Comparison of ENCODE assay signal across 12 cellular contexts in the genomic region with DNA sequence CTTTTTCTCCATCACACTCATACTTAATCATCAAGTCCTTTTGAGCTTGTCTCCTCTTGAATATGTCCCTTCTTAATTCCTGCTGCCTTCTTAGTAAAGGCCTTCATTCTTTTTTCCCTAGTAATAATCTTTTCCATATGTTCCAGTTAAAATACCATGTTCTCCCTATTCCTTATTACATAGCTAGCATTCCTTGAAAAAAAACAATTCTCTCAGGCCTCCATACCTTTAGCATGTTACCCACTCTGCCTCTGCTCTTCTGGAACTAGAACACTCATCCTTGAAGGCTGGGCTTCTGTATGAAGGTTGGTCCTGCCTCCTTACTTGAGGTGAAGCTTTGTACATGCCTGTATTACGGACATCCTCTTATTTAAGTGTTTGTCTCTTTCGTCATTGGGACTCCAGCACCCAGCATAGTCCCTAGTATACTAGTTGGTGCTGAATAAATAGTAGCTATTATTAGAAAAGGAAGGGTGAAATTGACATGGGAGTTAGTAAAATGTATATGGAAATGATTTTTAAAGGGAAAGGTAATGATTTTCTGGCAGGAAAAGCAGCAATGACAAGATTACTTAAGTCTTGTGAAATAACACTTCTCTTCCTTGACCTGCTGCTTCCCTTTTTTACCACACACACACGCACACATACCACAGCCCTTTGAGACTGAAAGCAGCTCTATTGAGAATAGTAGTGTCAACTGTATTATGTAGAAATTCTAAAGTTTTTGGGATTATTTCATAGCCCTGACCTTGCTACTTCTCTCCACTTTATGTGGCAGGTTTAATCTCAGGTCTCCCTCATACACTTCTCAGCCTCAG. TPM values are rescaled to one million over a fixed set of nuclear protein-coding genes. Genes with fewer than 3 reads are reported as not detected.
DNase-seq lines count a peak whose midpoint lies in the region; ATAC-seq and TF ChIP-seq lines count a peak whose summit lies in the region.
"Had no signal": no experiment of that assay in that cellular context is flagged by ENCODE, and none has a peak within 500 bp of the region (broad histone marks: within the 10 kb centered on the region; RNA-seq: fewer than 3 reads in every experiment).

No MANE protein-coding gene starts in this region.

- no peak for DNase-seq in CD8-positive, alpha-beta T cell
- DNase-seq in NB4 (ENCODE audit: low read depth) (peak; percentile 87), LoVo (ENCODE audit: low spot score) (no peak), MM.1S (no peak), islet precursor cell (no peak), glomerular visceral epithelial cell (ENCODE audit: extremely low spot score) (no peak)
- DNase-seq: central memory CD4-positive, alpha-beta T cell; NCI-H446 treated with DMSO at 0.1 percent for 48 hours; pancreas had no signal

- TF ChIP-seq CTCF in CD8-positive, alpha-beta T cell (IDR thresholded peaks at IDR 0.05) = no peak
- TF ChIP-seq CTCF in NB4 (IDR thresholded peaks at IDR 0.05; ENCODE audit: low read depth, low read length) (no peak), MM.1S (IDR thresholded peaks at IDR 0.05; ENCODE audit: low read length) (no peak)

- H3K27me3 ChIP-seq in CD8-positive, alpha-beta T cell (ENCODE audit: insufficient read depth, low read length) = no peaks in the 10 kb centered on the region
- H3K27me3 ChIP-seq in esophagus (ENCODE audit: control insufficient read depth in 1 of 2, insufficient read depth in 2 of 2, low read length in 2 of 2) = no peaks in the 10 kb centered on the region
- no peaks in the 10 kb centered on the region for H3K27me3 ChIP-seq in muscle layer of duodenum (ENCODE audit: low read depth, low read length)
- no peaks in the 10 kb centered on the region for H3K27me3 ChIP-seq in MM.1S (replicated peaks; ENCODE audit: insufficient read depth, low read length)
- H3K27me3 ChIP-seq: pancreas had no signal

- H3K79me2 ChIP-seq in MM.1S (ENCODE audit: low read length) = no peaks in the 10 kb centered on the region

- intact Hi-C loops in CD8-positive, alpha-beta T cell (cut with DNase I, micrococcal nuclease) = no loop called here

- H3K9me3 ChIP-seq in CD8-positive, alpha-beta T cell (ENCODE audit: low read length) = no peaks in the 10 kb centered on the region
- H3K9me3 ChIP-seq in esophagus (ENCODE audit: control insufficient read depth in 2 of 2, insufficient read depth in 1 of 2, low read depth in 1 of 2, low read length in 1 of 2) (no peaks in the 10 kb centered on the region), muscle layer of duodenum (ENCODE audit: control insufficient read depth in 1 of 2, low read length in 2 of 2) (no peaks in the 10 kb centered on the region), MM.1S (replicated peaks; ENCODE audit: insufficient read depth, low read length) (no peaks in the 10 kb centered on the region)
- H3K9me3 ChIP-seq: pancreas had no signal

- CTCF ChIA-PET in CD8-positive, alpha-beta T cell (lab: Charles Lee) = no interaction called here

- H3F3A ChIP-seq in MM.1S (ENCODE audit: insufficient read depth, low read length) = no peaks in the 10 kb centered on the region

- ATAC-seq in CD8-positive, alpha-beta T cell = no peak
- ATAC-seq: T-cell had no signal

- H3K4me2 ChIP-seq in MM.1S (ENCODE audit: low read depth, low read length) = no peak overlapping the region

- H2AFZ ChIP-seq in MM.1S (ENCODE audit: low read length) = no peak overlapping the region

- no peak for TF ChIP-seq POLR2A in NB4 (IDR thresholded peaks at IDR 0.05; ENCODE audit: extremely low read depth, insufficient read length)

- H3K27ac ChIP-seq in CD8-positive, alpha-beta T cell (ENCODE audit: low read depth, low read length) = no peak overlapping the region
- H3K27ac ChIP-seq in esophagus (ENCODE audit: low read depth in 2 of 2, low read length in 1 of 2) (peak overlapping the region; percentile 25 to 69), muscle layer of duodenum (ENCODE audit: low read length) (no peak overlapping the region), MM.1S (ENCODE audit: low read length) (no peak overlapping the region)
- H3K27ac ChIP-seq: pancreas had no signal

- no peaks in the 10 kb centered on the region for H3K9me3 Mint-ChIP-seq in CD8-positive, alpha-beta T cell
- H3K9me3 Mint-ChIP-seq: T-cell had no signal

- H3K4me3 ChIP-seq in CD8-positive, alpha-beta T cell (ENCODE audit: low read depth, low read length) = no peak overlapping the region
- no peak overlapping the region for H3K4me3 ChIP-seq in NB4 (ENCODE audit: low read depth, low read length)
- no peak overlapping the region for H3K4me3 ChIP-seq in esophagus (ENCODE audit: low read depth in 1 of 2, low read length in 2 of 2)
- H3K4me3 ChIP-seq in muscle layer of duodenum (ENCODE audit: low read depth in 1 of 2, low read length in 2 of 2) = peak overlapping the region; percentile 4 to 21
- no peak overlapping the region for H3K4me3 ChIP-seq in MM.1S (ENCODE audit: low read length)
- H3K4me3 ChIP-seq: pancreas had no signal

- no peak overlapping the region for H3K4me3 Mint-ChIP-seq in CD8-positive, alpha-beta T cell
- H3K4me3 Mint-ChIP-seq: T-cell had no signal

- H3K9me2 ChIP-seq in MM.1S (replicated peaks; ENCODE audit: insufficient read depth, low read length) = no peaks in the 10 kb centered on the region

- H3K9ac ChIP-seq in MM.1S (ENCODE audit: low read length) = no peak overlapping the region

- POLR2A ChIA-PET in CD8-positive, alpha-beta T cell (lab: Charles Lee) = no interaction called here

- H3K36me3 Mint-ChIP-seq in CD8-positive, alpha-beta T cell = peaks cover 54% of the 10 kb centered on the region

- H3K27me3 Mint-ChIP-seq in CD8-positive, alpha-beta T cell (ENCODE audit: low read depth) = no peaks in the 10 kb centered on the region
- H3K27me3 Mint-ChIP-seq: T-cell had no signal

- peak overlapping the region; percentile 10 for H3K27ac Mint-ChIP-seq in CD8-positive, alpha-beta T cell

- peaks cover 15% of the 10 kb centered on the region for H3K36me3 ChIP-seq in CD8-positive, alpha-beta T cell (ENCODE audit: insufficient read depth, low read length)
- H3K36me3 ChIP-seq in esophagus (ENCODE audit: control insufficient read depth in 2 of 2, insufficient read depth in 2 of 2, low read length in 1 of 2) (peaks cover 0 to 8% of the 10 kb centered on the region in 2 donors), muscle layer of duodenum (ENCODE audit: control insufficient read depth in 1 of 2, insufficient read depth in 2 of 2, low read length in 2 of 2) (peaks cover 23% of the 10 kb centered on the region in 2 donors), MM.1S (replicated peaks; ENCODE audit: insufficient read depth, low read length) (no peaks in the 10 kb centered on the region)

- H3K4me1 ChIP-seq in CD8-positive, alpha-beta T cell (ENCODE audit: insufficient read depth, low read length) = no peaks in the 10 kb centered on the region
- H3K4me1 ChIP-seq in esophagus (ENCODE audit: control insufficient read depth in 2 of 2, insufficient read depth in 2 of 2, low read length in 1 of 2) = no peaks in the 10 kb centered on the region
- peaks cover 5 to 12% of the 10 kb centered on the region in 2 donors for H3K4me1 ChIP-seq in muscle layer of duodenum (ENCODE audit: control insufficient read depth in 1 of 2, insufficient read depth in 2 of 2, low read length in 2 of 2)
- H3K4me1 ChIP-seq in MM.1S (ENCODE audit: low read length) = no peaks in the 10 kb centered on the region
- H3K4me1 ChIP-seq: pancreas had no signal

- H3K4me1 Mint-ChIP-seq in CD8-positive, alpha-beta T cell (ENCODE audit: low read depth) = no peaks in the 10 kb centered on the region

- H4K20me1 ChIP-seq in MM.1S (ENCODE audit: insufficient read depth, low read length) = no peaks in the 10 kb centered on the region

- WGBS in esophagus, 2 donors = 88 to 90% methylated on average over 3 of the region's 3 CpGs

RNA-seq across cellular contexts. Expression of gene REL, which starts 45.6 kb away (rescaled TPM):
- 100 to 1,000 TPM; 202 to 205 TPM for total RNA-seq in CD8-positive, alpha-beta T cell
- 1 to 10 TPM; 2.0 to 2.2 TPM for polyA plus RNA-seq in esophagus

Comparison
In these comparisons a context has a peak if more than half of its experiments do, and no peak if none do; other contexts are left out.
1. H3K27ac ChIP-seq: peak in esophagus (2 of 2); none in CD8-positive, alpha-beta T cell (single experiment), muscle layer of duodenum (single experiment) and MM.1S (single experiment).
2. H3K4me3 ChIP-seq: peak in muscle layer of duodenum (2 of 2); none in CD8-positive, alpha-beta T cell (single experiment), NB4 (single experiment), esophagus (0 of 2) and MM.1S (single experiment).